In the genomic region with DNA sequence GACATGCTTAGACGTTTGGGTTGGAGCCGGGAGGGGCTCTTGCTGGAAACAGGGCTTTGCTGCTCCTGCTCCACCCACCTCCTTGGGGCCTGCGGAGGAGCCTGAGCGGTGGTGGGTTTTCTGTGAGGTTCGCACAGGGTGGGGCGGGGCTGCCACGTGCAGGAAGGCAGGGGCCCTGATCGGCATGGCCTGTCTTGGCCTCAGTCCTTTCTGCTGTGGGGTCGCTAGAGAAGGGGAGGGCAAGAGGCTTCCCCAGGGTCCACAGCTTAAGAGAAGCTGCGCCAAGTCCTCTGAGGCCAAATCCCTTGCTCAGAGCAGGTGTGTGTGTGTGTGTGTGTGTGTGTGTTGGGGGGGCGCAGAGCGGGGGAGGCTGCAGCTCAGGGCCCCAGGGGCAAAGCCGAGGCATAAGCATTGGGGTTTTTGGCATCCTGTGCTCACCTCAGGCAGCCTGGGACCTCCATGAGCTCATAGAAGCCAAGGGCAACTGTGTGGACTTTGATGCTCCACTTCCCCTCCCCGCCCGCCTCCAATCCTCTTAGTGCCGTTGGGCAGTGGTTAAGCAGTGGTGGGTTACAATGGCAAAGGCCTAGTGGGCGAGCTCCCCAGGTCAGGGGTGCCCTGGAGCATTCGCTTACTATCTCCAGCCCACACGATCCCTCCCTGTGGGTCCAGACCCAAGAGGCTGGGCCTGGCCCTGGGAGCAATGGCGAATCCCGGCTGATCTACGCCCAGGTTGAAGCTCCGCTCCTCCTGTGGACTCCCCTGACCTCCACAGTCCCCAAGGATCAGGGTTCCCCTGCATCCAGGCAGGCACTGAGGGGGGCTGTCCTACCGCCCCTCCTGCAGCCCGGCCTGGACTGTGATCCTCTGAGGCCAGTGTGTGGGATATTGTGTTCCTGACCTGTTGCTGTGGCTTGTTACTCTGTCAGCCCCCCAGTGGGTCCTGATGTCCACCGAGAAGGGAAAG, we compare ENCODE assay signal across 14 cellular contexts. TPM values are rescaled to one million over a fixed set of nuclear protein-coding genes. Genes with fewer than 3 reads are reported as not detected.
DNase-seq lines count a peak whose midpoint lies in the region; ATAC-seq and TF ChIP-seq lines count a peak whose summit lies in the region.
"Had no signal": no experiment of that assay in that cellular context is flagged by ENCODE, and none has a peak within 500 bp of the region (broad histone marks: within the 10 kb centered on the region; RNA-seq: fewer than 3 reads in every experiment).

No MANE protein-coding gene starts in this region.

- H3K27ac ChIP-seq in lower lobe of right lung (peak overlapping the region; percentile 76), thymus (ENCODE audit: low read depth) (peak overlapping the region; percentile 85)
- H3K27ac ChIP-seq: GM23248 had no signal

- no peak overlapping the region for H3K4me3 Mint-ChIP-seq in activated naive CD4-positive, alpha-beta T cell treated with anti-CD3 and anti-CD28 coated beads, Interleukin-2, amount 10 ng/mL, durations not matched to agents 7 days and 5 days
- H3K4me3 Mint-ChIP-seq: memory B cell had no signal

- 52% methylated on average over 26 of the region's 26 CpGs for whole genome bisulfite sequencing in thymus

- no peaks in the 10 kb centered on the region for H3K9me3 ChIP-seq in lower lobe of right lung
- peaks cover 1% of the 10 kb centered on the region for H3K9me3 ChIP-seq in thymus (ENCODE audit: control insufficient read depth)

- intact Hi-C loops in lower lobe of right lung (cut with DNase I), result no loop called here

- peaks cover 64% of the 10 kb centered on the region for H3K4me1 Mint-ChIP-seq in activated naive CD4-positive, alpha-beta T cell treated with anti-CD3 and anti-CD28 coated beads, Interleukin-2, amount 10 ng/mL, durations not matched to agents 7 days and 5 days

- no peaks in the 10 kb centered on the region for H3K27me3 ChIP-seq in lower lobe of right lung (ENCODE audit: low read depth)
- no peaks in the 10 kb centered on the region for H3K27me3 ChIP-seq in thymus (ENCODE audit: control insufficient read depth, insufficient read depth)
- H3K27me3 ChIP-seq: brain microvascular endothelial cell had no signal

- H3K9me3 Mint-ChIP-seq in activated naive CD4-positive, alpha-beta T cell treated with anti-CD3 and anti-CD28 coated beads, Interleukin-2, amount 10 ng/mL, durations not matched to agents 7 days and 5 days, result no peaks in the 10 kb centered on the region
- H3K9me3 Mint-ChIP-seq: memory B cell had no signal

- no peak overlapping the region for H3K4me3 ChIP-seq in lower lobe of right lung
- H3K4me3 ChIP-seq in thymus (ENCODE audit: low read length), result no peak overlapping the region
- H3K4me3 ChIP-seq: GM23248 had no signal

- peak overlapping the region; percentile 96 for H3K27ac Mint-ChIP-seq in activated naive CD4-positive, alpha-beta T cell treated with anti-CD3 and anti-CD28 coated beads, Interleukin-2, amount 10 ng/mL, durations not matched to agents 7 days and 5 days

- H3K36me3 Mint-ChIP-seq in activated naive CD4-positive, alpha-beta T cell treated with anti-CD3 and anti-CD28 coated beads, Interleukin-2, amount 10 ng/mL, durations not matched to agents 7 days and 5 days, result no peaks in the 10 kb centered on the region
- H3K36me3 Mint-ChIP-seq: memory B cell had no signal

- H3K36me3 ChIP-seq in lower lobe of right lung (no peaks in the 10 kb centered on the region), thymus (ENCODE audit: control insufficient read depth, insufficient read depth) (no peaks in the 10 kb centered on the region)
- H3K36me3 ChIP-seq: brain microvascular endothelial cell had no signal

- H3K4me1 ChIP-seq in lower lobe of right lung, result peaks cover 35% of the 10 kb centered on the region
- H3K4me1 ChIP-seq in thymus (ENCODE audit: control insufficient read depth, insufficient read depth, low read length), result peaks cover 60% of the 10 kb centered on the region

- ATAC-seq in lower lobe of right lung (no peak), GM21447 (IDR thresholded peaks at IDR 0.05; ENCODE audit: unreplicated experiment) (no peak)
- ATAC-seq: Panc1 had no signal

- CTCF ChIA-PET in activated naive CD4-positive, alpha-beta T cell treated with anti-CD3 and anti-CD28 coated beads, Interleukin-2, amount 10 ng/mL, durations not matched to agents 7 days and 5 days (lab: Charles Lee), result interaction anchor here (0.7 to 2.8 kb wide), 5 partner anchors 8 to 186 kb away, joined by 3 to 11 read pairs (median 3); no protein-coding TSS in a partner anchor

- no peaks in the 10 kb centered on the region for H3K27me3 Mint-ChIP-seq in activated naive CD4-positive, alpha-beta T cell treated with anti-CD3 and anti-CD28 coated beads, Interleukin-2, amount 10 ng/mL, durations not matched to agents 7 days and 5 days

- DNase-seq in activated naive CD4-positive, alpha-beta T cell treated with anti-CD3 and anti-CD28 coated beads, Interleukin-2, amount 10 ng/mL, durations not matched to agents 7 days and 5 days, result no peak
- DNase-seq in activated naive CD4-positive, alpha-beta T cell (lab: John Stamatoyannopoulos, UW), result no peak
- DNase-seq in activated gamma-delta T cell (lab: John Stamatoyannopoulos, UW), result peak; percentile 25
- DNase-seq in lower lobe of right lung, result no peak
- no peak for DNase-seq in Kasumi-1 (lab: John Stamatoyannopoulos, UW)
- DNase-seq in LoVo (ENCODE audit: low spot score), result no peak
- DNase-seq: DMS79 treated with DMSO at 0.1 percent for 48 hours, NCI-H345 had no signal

- TF ChIP-seq CTCF in lower lobe of right lung (IDR thresholded peaks at IDR 0.05), result no peak

RNA-seq across cellular contexts. Expression of a gene that starts 28.9 kb away (rescaled TPM):
- total RNA-seq in lower lobe of right lung, result 15.4 TPM
- polyA plus RNA-seq in thymus, result 3.3 TPM
- total RNA-seq: GM23248 had no signal
- polyA plus RNA-seq: GM23248 had no signal
